1 cellular context compared by ENCODE assay signal in genomic region chrX:47061238-47061919, GRCh38.
TF ChIP-seq lines count a peak whose summit lies in the region.

No MANE protein-coding gene starts in this region.

TF ChIP-seq in HepG2, 621 proteins besides CTCF, POLR2A, EP300 and RAD21:
- peak; percentile 64; the same call in 1 of the 2 replicates for TF ChIP-seq RXRB (CRISPR knock-in tag; IDR thresholded peaks at IDR 0.05; ENCODE audit: borderline replicate concordance)
- peak; percentile 84 for TF ChIP-seq PPARG (CRISPR knock-in tag; conservative IDR thresholded peaks at IDR 0.05)
- TF ChIP-seq HNF1B (CRISPR knock-in tag; IDR thresholded peaks at IDR 0.05): no peak
